In the genomic region with DNA sequence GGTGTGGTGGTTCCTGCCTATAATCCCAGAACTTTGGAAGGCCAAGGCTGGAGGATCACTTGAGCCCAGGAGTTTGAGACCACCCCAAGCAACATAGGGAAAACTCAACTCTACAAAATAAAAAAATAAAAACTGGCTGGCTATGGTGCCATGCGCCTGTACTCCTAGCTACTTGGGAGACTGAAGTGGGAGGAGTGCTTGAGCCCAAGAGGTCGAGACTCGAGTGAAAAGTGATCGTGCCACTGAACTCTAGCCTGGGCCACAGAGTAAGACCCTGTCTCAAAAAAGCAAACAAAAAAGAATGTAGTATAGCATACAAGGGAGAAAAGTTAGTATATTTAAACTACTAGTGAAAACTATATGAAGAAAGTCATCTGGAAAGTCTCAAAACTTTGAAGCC, we compare ENCODE assay signal across 15 cellular contexts.
"Had no signal": no experiment of that assay in that cellular context is flagged by ENCODE, and none has a peak within 500 bp of the region (broad histone marks: within the 10 kb centered on the region; RNA-seq: fewer than 3 reads in every experiment).

No MANE protein-coding gene starts in this region.

- H3K9me3 ChIP-seq: ascending aorta, ovary, stomach, thoracic aorta had no signal

- H3K4me1 ChIP-seq: foreskin keratinocyte had no signal

- FAIRE-seq: bronchial epithelial cell, endothelial cell of umbilical vein had no signal

- ATAC-seq: foreskin keratinocyte, left cardiac atrium had no signal

- H3K36me3 ChIP-seq: ovary had no signal

- H2AFZ ChIP-seq: neural progenitor cell had no signal

- H3K9me3 Mint-ChIP-seq: activated CD4-positive, alpha-beta memory T cell treated with anti-CD3 and anti-CD28 coated beads, Interleukin-2, amount 10 ng/mL, durations not matched to agents 7 days and 5 days; activated T-helper 2 cell treated with anti-CD3 and anti-CD28 coated beads, Interferon-gamma antibody, Interleukin-2, Interleukin-4, amounts not matched to agents 10 μg/mL and 5 μg/mL and 100 μg/mL, durations not matched to agents 14 hours and 24 hours and 36 hours; neural progenitor cell had no signal

- H3K4me2 ChIP-seq: neural progenitor cell had no signal

- H3K9ac ChIP-seq: neural progenitor cell had no signal

- H3K27ac Mint-ChIP-seq: activated CD4-positive, alpha-beta memory T cell treated with anti-CD3 and anti-CD28 coated beads, Interleukin-2, amount 10 ng/mL, durations not matched to agents 7 days and 5 days; activated T-helper 2 cell treated with anti-CD3 and anti-CD28 coated beads, Interferon-gamma antibody, Interleukin-2, Interleukin-4, amounts not matched to agents 10 μg/mL and 5 μg/mL and 100 μg/mL, durations not matched to agents 14 hours and 24 hours and 36 hours; neural progenitor cell had no signal

- DNase-seq: activated CD4-positive, alpha-beta memory T cell treated with anti-CD3 and anti-CD28 coated beads, Interleukin-2, amount 10 ng/mL, durations not matched to agents 7 days and 5 days; foreskin keratinocyte; head of caudate nucleus; left cardiac atrium; mammary epithelial cell; ovary; stimulated activated CD4-positive, alpha-beta T cell treated with anti-CD3 and anti-CD28 coated beads, Interleukin-15, amount 100 ng/mL, for 24 hours; stimulated activated CD4-positive, alpha-beta T cell treated with anti-CD3 and anti-CD28 coated beads, Interleukin-4, amount 100 ng/mL, for 24 hours; stomach had no signal

- H3K4me3 Mint-ChIP-seq: activated CD4-positive, alpha-beta memory T cell treated with anti-CD3 and anti-CD28 coated beads, Interleukin-2, amount 10 ng/mL, durations not matched to agents 7 days and 5 days; neural progenitor cell had no signal

- H3K27ac ChIP-seq: ascending aorta, foreskin keratinocyte, neural progenitor cell, ovary, stomach, thoracic aorta had no signal

- H3K27me3 Mint-ChIP-seq: activated CD4-positive, alpha-beta memory T cell treated with anti-CD3 and anti-CD28 coated beads, Interleukin-2, amount 10 ng/mL, durations not matched to agents 7 days and 5 days had no signal

- H3K27me3 ChIP-seq: ascending aorta, foreskin keratinocyte, neural progenitor cell, ovary, stomach had no signal

- H3K4me3 ChIP-seq: ascending aorta, neural progenitor cell, ovary, stomach, thoracic aorta had no signal
